ENCODE assay signal across 8 cellular contexts in genomic region chr1:154221815-154222081, GRCh38. TPM values are rescaled to one million over a fixed set of nuclear protein-coding genes. Genes with fewer than 3 reads are reported as not detected.
DNase-seq lines count a peak whose midpoint lies in the region; ATAC-seq and TF ChIP-seq lines count a peak whose summit lies in the region.

No MANE protein-coding gene starts in this region.

- POLR2A ChIA-PET in naive thymus-derived CD4-positive, alpha-beta T cell (lab: Charles Lee): interaction anchor here (0.6 to 2.9 kb wide), 9 partner anchors 8 to 337 kb away, joined by 3 to 12 read pairs (median 3); partner anchors contain the start of genes HAX1, RPS27 and UBE2Q1

- intact Hi-C loops in naive thymus-derived CD4-positive, alpha-beta T cell (cut with micrococcal nuclease): loop anchor here (2.0 to 10.0 kb wide), 12 partner anchors 17 to 1973 kb away; partner anchors contain the start of genes ATP8B2 (in 2 of the 2), PMVK (in 2 of the 2), PYGO2 (in 1 of the 2) and SLC25A44 (in 1 of the 2)

- H3K4me3 ChIP-seq in OCI-LY1 (ENCODE audit: low read depth, low read length, poor library complexity, severe bottlenecking): peak overlapping the region; percentile 91
- H3K4me3 ChIP-seq in naive thymus-derived CD4-positive, alpha-beta T cell (ENCODE audit: low read length): peak overlapping the region; percentile 95

- H3K4me1 Mint-ChIP-seq in naive thymus-derived CD4-positive, alpha-beta T cell: peaks cover 57 to 79% (median 77%) of the 10 kb centered on the region in 7 donors

- H3K36me3 Mint-ChIP-seq in naive thymus-derived CD4-positive, alpha-beta T cell: peaks cover 13 to 45% (median 29%) of the 10 kb centered on the region in 5 donors

- peaks cover 46% of the 10 kb centered on the region for H3K4me1 ChIP-seq in OCI-LY1 (ENCODE audit: insufficient read depth, low read length, severe bottlenecking)
- H3K4me1 ChIP-seq in naive thymus-derived CD4-positive, alpha-beta T cell (ENCODE audit: control insufficient read depth in 2 of 2, insufficient read depth in 2 of 2, low read length in 2 of 2): peaks cover 42 to 45% of the 10 kb centered on the region in 2 donors

- no peaks in the 10 kb centered on the region for H3F3A ChIP-seq in OCI-LY1 (ENCODE audit: insufficient read depth, low read length)

- DNase-seq in GM04503 (ENCODE audit: low read depth): peak; percentile 34
- peak; percentile 59 for DNase-seq in dermis blood vessel endothelial cell
- DNase-seq in naive thymus-derived CD4-positive, alpha-beta T cell: peak in 1 of 9 donors; percentile 9
- DNase-seq in NCI-H187 (lab: John Stamatoyannopoulos, UW): no peak

- no peak for ATAC-seq in naive thymus-derived CD4-positive, alpha-beta T cell
- ATAC-seq in GM18858 (IDR thresholded peaks at IDR 0.05; ENCODE audit: unreplicated experiment): no peak
- ATAC-seq in HG03442 (IDR thresholded peaks at IDR 0.05; ENCODE audit: unreplicated experiment): no peak
- ATAC-seq in GM21723 (IDR thresholded peaks at IDR 0.05; ENCODE audit: unreplicated experiment): no peak

- H3K9me2 ChIP-seq in OCI-LY1 (ENCODE audit: low read depth, low read length): no peaks in the 10 kb centered on the region

- H3K36me3 ChIP-seq in OCI-LY1 (ENCODE audit: insufficient read depth, low read length): peaks cover 75% of the 10 kb centered on the region
- peaks cover 6 to 48% (median 14%) of the 10 kb centered on the region in 3 experiments for H3K36me3 ChIP-seq in naive thymus-derived CD4-positive, alpha-beta T cell (ENCODE audit: control insufficient read depth in 2 of 3, insufficient read depth in 3 of 3, low read length in 3 of 3)

- H3K9ac ChIP-seq in OCI-LY1 (ENCODE audit: low read length): peak overlapping the region; percentile 84

- CTCF ChIA-PET in naive thymus-derived CD4-positive, alpha-beta T cell (lab: Charles Lee): interaction anchor here (1.6 to 1.7 kb wide), 2 partner anchors 22 to 113 kb away, joined by 6 to 8 read pairs; no protein-coding TSS in a partner anchor

- H3K4me3 Mint-ChIP-seq in naive thymus-derived CD4-positive, alpha-beta T cell: peak overlapping the region; percentile 83 to 100 (median 98)

- peaks cover 85% of the 10 kb centered on the region for H3K79me2 ChIP-seq in OCI-LY1 (ENCODE audit: insufficient read depth, low read length)

- TF ChIP-seq CTCF in OCI-LY1 (IDR thresholded peaks at IDR 0.05; ENCODE audit: low read length): no peak

- peak overlapping the region; percentile 44 for H3K27ac ChIP-seq in OCI-LY1 (ENCODE audit: low read depth, low read length, poor library complexity, severe bottlenecking)
- peak overlapping the region; percentile 99 for H3K27ac ChIP-seq in naive thymus-derived CD4-positive, alpha-beta T cell (ENCODE audit: low read depth, low read length)

- no peaks in the 10 kb centered on the region for H3K27me3 ChIP-seq in OCI-LY1 (ENCODE audit: insufficient read depth, low read length)
- no peaks in the 10 kb centered on the region for H3K27me3 ChIP-seq in naive thymus-derived CD4-positive, alpha-beta T cell (ENCODE audit: control insufficient read depth in 2 of 2, insufficient read depth in 2 of 2, low read length in 2 of 2)

- H3K4me2 ChIP-seq in OCI-LY1 (ENCODE audit: low read length): peak overlapping the region; percentile 84

- no peaks in the 10 kb centered on the region for H4K20me1 ChIP-seq in OCI-LY1 (ENCODE audit: insufficient read depth, low read length)

- H3K27ac Mint-ChIP-seq in naive thymus-derived CD4-positive, alpha-beta T cell: peak overlapping the region; percentile 96 to 100 (median 99)

- H2AFZ ChIP-seq in OCI-LY1 (ENCODE audit: low read length): no peak overlapping the region

- no peaks in the 10 kb centered on the region for H3K9me3 ChIP-seq in OCI-LY1 (ENCODE audit: low read length)
- no peaks in the 10 kb centered on the region for H3K9me3 ChIP-seq in naive thymus-derived CD4-positive, alpha-beta T cell (ENCODE audit: control insufficient read depth in 2 of 3, low read length in 3 of 3)

- H3K27me3 Mint-ChIP-seq in naive thymus-derived CD4-positive, alpha-beta T cell: peaks cover 0 to 4% (median 0%) of the 10 kb centered on the region in 5 donors

- peaks cover 0 to 3% (median 0%) of the 10 kb centered on the region in 11 donors for H3K9me3 Mint-ChIP-seq in naive thymus-derived CD4-positive, alpha-beta T cell

RNA-seq across cellular contexts. Expression of gene UBAP2L, which starts 1.0 kb away (rescaled TPM):
- 47.8 and 97.6 TPM in 2 replicates for total RNA-seq in dermis blood vessel endothelial cell
- 100 to 1,000 TPM; 183 to 235 (median 189) TPM for total RNA-seq in naive thymus-derived CD4-positive, alpha-beta T cell
- 10 to 100 TPM; 49.4 to 79.0 TPM for polyA plus RNA-seq in naive thymus-derived CD4-positive, alpha-beta T cell

RNA-seq across cellular contexts. Expression of gene CFAP141, which starts 15.6 kb away (rescaled TPM):
- total RNA-seq in dermis blood vessel endothelial cell: not detected in 2 replicates
- total RNA-seq in naive thymus-derived CD4-positive, alpha-beta T cell: not detected
- not detected for polyA plus RNA-seq in naive thymus-derived CD4-positive, alpha-beta T cell

RNA-seq across cellular contexts. Expression of gene TPM3, which starts 29.8 kb away (rescaled TPM):
- 707 and 1,476 TPM in 2 replicates for total RNA-seq in dermis blood vessel endothelial cell
- total RNA-seq in naive thymus-derived CD4-positive, alpha-beta T cell: 100 to 1,000 TPM; 264 to 688 (median 281) TPM
- 100 to 1,000 TPM; 653 to 718 TPM for polyA plus RNA-seq in naive thymus-derived CD4-positive, alpha-beta T cell

RNA-seq across cellular contexts. Expression of gene HAX1, which starts 50.7 kb away (rescaled TPM):
- 69.9 and 99.0 TPM in 2 replicates for total RNA-seq in dermis blood vessel endothelial cell
- total RNA-seq in naive thymus-derived CD4-positive, alpha-beta T cell: 100 to 1,000 TPM in 3 of 5 experiments, 10 to 100 TPM in 2; 71.9 to 111 (median 104) TPM
- polyA plus RNA-seq in naive thymus-derived CD4-positive, alpha-beta T cell: 100 to 1,000 TPM; 198 to 201 TPM

Comparison
In these comparisons a context has a peak if more than half of its experiments do, and no peak if none do; other contexts are left out.
1. DNase-seq: peak in GM04503 (single experiment) and dermis blood vessel endothelial cell (single experiment); none in NCI-H187 (0 of 2).